ENCODE assay signal across 20 cellular contexts in genomic region chr9:37958154-37958553, GRCh38. TPM values are rescaled to one million over a fixed set of nuclear protein-coding genes. Genes with fewer than 3 reads are reported as not detected.
DNase-seq lines count a peak whose midpoint lies in the region; TF ChIP-seq lines count a peak whose summit lies in the region.
"Had no signal": no experiment of that assay in that cellular context is flagged by ENCODE, and none has a peak within 500 bp of the region (broad histone marks: within the 10 kb centered on the region; RNA-seq: fewer than 3 reads in every experiment).

No MANE protein-coding gene starts in this region.

- peaks cover 0 to 2% of the 10 kb centered on the region in 2 donors for H3K4me1 ChIP-seq in neuronal stem cell (ENCODE audit: control insufficient read depth in 2 of 2, insufficient read depth in 1 of 2, low read depth in 1 of 2, low read length in 2 of 2)
- peaks cover 17 to 36% (median 18%) of the 10 kb centered on the region in 4 donors for H3K4me1 ChIP-seq in esophagus muscularis mucosa
- H3K4me1 ChIP-seq: HAP-1 had no signal

- no peak overlapping the region for H3K4me3 Mint-ChIP-seq in dendritic cell treated with granulocyte-macrophage colony-stimulating factor and Interleukin-4, amounts not matched to agents 40 ng/mL and 50 ng/mL, for 4 days
- H3K4me3 Mint-ChIP-seq: CD4-positive, alpha-beta T cell had no signal

- TF ChIP-seq EP300 in esophagus muscularis mucosa (IDR thresholded peaks at IDR 0.05): no peak

- no peak for TF ChIP-seq CTCF in RWPE1 (conservative IDR thresholded peaks at IDR 0.05; ENCODE audit: low read depth)
- no peak for TF ChIP-seq CTCF in WERI-Rb-1 (IDR thresholded peaks at IDR 0.05; ENCODE audit: low read depth, low read length)
- no peak for TF ChIP-seq CTCF in esophagus muscularis mucosa (IDR thresholded peaks at IDR 0.05)

- no peak overlapping the region for H3K14ac ChIP-seq in neuronal stem cell (ENCODE audit: low read length)

- H3K27me3 ChIP-seq in neuronal stem cell (ENCODE audit: control insufficient read depth in 3 of 3, insufficient read depth in 3 of 3, low read depth in 1 of 3, low read length in 3 of 3) (no peaks in the 10 kb centered on the region), WERI-Rb-1 (ENCODE audit: insufficient read depth, low read depth, severe bottlenecking) (no peaks in the 10 kb centered on the region), esophagus muscularis mucosa (no peaks in the 10 kb centered on the region)
- H3K27me3 ChIP-seq: BLaER1 had no signal

- no peak overlapping the region for H2BK12ac ChIP-seq in neuronal stem cell (ENCODE audit: low read length)

- no peaks in the 10 kb centered on the region for H3K9me3 Mint-ChIP-seq in dendritic cell treated with granulocyte-macrophage colony-stimulating factor and Interleukin-4, amounts not matched to agents 40 ng/mL and 50 ng/mL, for 4 days
- H3K9me3 Mint-ChIP-seq: CD4-positive, alpha-beta T cell had no signal

- H3K4me2 ChIP-seq in neuronal stem cell (ENCODE audit: insufficient read depth, low read length, poor library complexity, severe bottlenecking): no peak overlapping the region
- H3K4me2 ChIP-seq: BLaER1 had no signal

- no peak overlapping the region for H4K8ac ChIP-seq in neuronal stem cell (ENCODE audit: low read depth, low read length)

- no peak overlapping the region for H2BK120ac ChIP-seq in neuronal stem cell (ENCODE audit: low read depth, low read length)

- no peak overlapping the region for H3K9ac ChIP-seq in neuronal stem cell (ENCODE audit: low read depth, low read length, poor library complexity)
- H3K9ac ChIP-seq: BLaER1 had no signal

- H3K4ac ChIP-seq in neuronal stem cell (ENCODE audit: low read length): no peak overlapping the region

- peak overlapping the region; percentile 89; the same call in 1 of the 2 replicates for H3K27ac ChIP-seq in RWPE1
- H3K27ac ChIP-seq in neuronal stem cell (replicated peaks; ENCODE audit: low read length): no peak overlapping the region
- H3K27ac ChIP-seq in temporal lobe (ENCODE audit: low read depth, low read length): peak overlapping the region; percentile 48
- H3K27ac ChIP-seq in WERI-Rb-1: no peak overlapping the region
- H3K27ac ChIP-seq in esophagus muscularis mucosa (replicated peaks in 1 of 4): no peak overlapping the region
- H3K27ac ChIP-seq: BLaER1 had no signal

- H3K4me3 ChIP-seq in neuronal stem cell (ENCODE audit: low read length in 2 of 2) (no peak overlapping the region), WERI-Rb-1 (ENCODE audit: low read depth, low read length) (no peak overlapping the region), esophagus muscularis mucosa (no peak overlapping the region)
- H3K4me3 ChIP-seq: BLaER1, HAP-1 had no signal

- CTCF ChIA-PET in RWPE1 (lab: Yijun Ruan, JAX): interaction anchor here (0.8 kb wide), 1 partner anchor 9 kb away, joined by 3 read pairs; no protein-coding TSS in a partner anchor

- TF ChIP-seq POLR2A in esophagus muscularis mucosa (IDR thresholded peaks at IDR 0.05; ENCODE audit: low read depth): no peak

- POLR2A ChIA-PET in RWPE1 (lab: Yijun Ruan, JAX; ENCODE audit: low non-redundant PET): no interaction called here

- H3K18ac ChIP-seq in neuronal stem cell (ENCODE audit: low read length): no peak overlapping the region

- peak overlapping the region; percentile 24 for H2AK5ac ChIP-seq in neuronal stem cell (ENCODE audit: low read depth, low read length)

- intact Hi-C loops in dendritic cell treated with granulocyte-macrophage colony-stimulating factor and Interleukin-4, amounts not matched to agents 40 ng/mL and 50 ng/mL, for 4 days (cut with micrococcal nuclease): no loop called here
- intact Hi-C loops in esophagus muscularis mucosa (cut with DNase I): no loop called here

- DNase-seq in RWPE1 (ENCODE audit: low spot score): no peak
- no peak for DNase-seq in neuronal stem cell (ENCODE audit: low spot score)
- no peak for DNase-seq in activated CD8-positive, alpha-beta memory T cell treated with anti-CD3 and anti-CD28 coated beads, Interleukin-2, amount 50 U/mL, for 4 hours
- no peak for DNase-seq in WERI-Rb-1
- no peak for DNase-seq in esophagus muscularis mucosa (ENCODE audit: extremely low spot score)
- DNase-seq in NOMO-1 (lab: John Stamatoyannopoulos, UW; ENCODE audit: unreplicated experiment in 2 of 2): no peak
- DNase-seq: CD4-positive, alpha-beta T cell; COR-L47; DMS79; Kasumi-1; NCI-H1694; NCI-H2081; NCI-H446; NCI-H526; OCI-M1; SHP77 had no signal

- peaks cover 41% of the 10 kb centered on the region for H3K36me3 Mint-ChIP-seq in dendritic cell treated with granulocyte-macrophage colony-stimulating factor and Interleukin-4, amounts not matched to agents 40 ng/mL and 50 ng/mL, for 4 days (ENCODE audit: low read depth)

- no peaks in the 10 kb centered on the region for H3K79me1 ChIP-seq in neuronal stem cell (ENCODE audit: low read depth, low read length)

- no peak overlapping the region for H4K91ac ChIP-seq in neuronal stem cell (ENCODE audit: low read depth, low read length, poor library complexity)

- peaks cover 64% of the 10 kb centered on the region for H3K4me1 Mint-ChIP-seq in dendritic cell treated with granulocyte-macrophage colony-stimulating factor and Interleukin-4, amounts not matched to agents 40 ng/mL and 50 ng/mL, for 4 days (ENCODE audit: low read depth)

- H3K27ac Mint-ChIP-seq in dendritic cell treated with granulocyte-macrophage colony-stimulating factor and Interleukin-4, amounts not matched to agents 40 ng/mL and 50 ng/mL, for 4 days: peak overlapping the region; percentile 31
- H3K27ac Mint-ChIP-seq: CD4-positive, alpha-beta T cell had no signal

- H3K23ac ChIP-seq in neuronal stem cell (ENCODE audit: low read depth, low read length, poor library complexity): no peak overlapping the region

- no CpG with 5 or more reads among the region's 9 CpGs for WGBS in neuronal stem cell (ENCODE audit: extremely low coverage in 2 of 2, insufficient read length in 2 of 2, insufficient replicate concordance in 1 of 2), 2 donors
- WGBS in esophagus muscularis mucosa: 90% methylated on average over 4 of the region's 9 CpGs

- no peaks in the 10 kb centered on the region for H3K27me3 Mint-ChIP-seq in dendritic cell treated with granulocyte-macrophage colony-stimulating factor and Interleukin-4, amounts not matched to agents 40 ng/mL and 50 ng/mL, for 4 days
- H3K27me3 Mint-ChIP-seq: CD4-positive, alpha-beta T cell had no signal

- H3K36me3 ChIP-seq in neuronal stem cell (replicated peaks in 1 of 2; ENCODE audit: control insufficient read depth in 2 of 2, insufficient read depth in 2 of 2, low read length in 2 of 2) (no peaks in the 10 kb centered on the region), WERI-Rb-1 (peaks cover 40% of the 10 kb centered on the region), esophagus muscularis mucosa (peaks cover 0 to 19% (median 12%) of the 10 kb centered on the region in 4 donors)
- H3K36me3 ChIP-seq: BLaER1 had no signal

- H2BK15ac ChIP-seq in neuronal stem cell (ENCODE audit: low read length): no peak overlapping the region

- no peak overlapping the region for H2BK5ac ChIP-seq in neuronal stem cell (ENCODE audit: low read length)

- H2AFZ ChIP-seq in neuronal stem cell (ENCODE audit: low read length): no peak overlapping the region

- H3K9me3 ChIP-seq in neuronal stem cell (replicated peaks in 1 of 2; ENCODE audit: control insufficient read depth in 2 of 2, insufficient read depth in 1 of 2, low read depth in 1 of 2, low read length in 2 of 2): no peaks in the 10 kb centered on the region
- no peaks in the 10 kb centered on the region for H3K9me3 ChIP-seq in WERI-Rb-1 (ENCODE audit: severe bottlenecking)
- H3K9me3 ChIP-seq in esophagus muscularis mucosa: no peaks in the 10 kb centered on the region
- H3K9me3 ChIP-seq: BLaER1, HAP-1 had no signal

RNA-seq across cellular contexts. Expression of gene SLC25A51, which starts 54.2 kb away (rescaled TPM):
- 16.4 TPM for polyA plus RNA-seq in neuronal stem cell (2013, experiment 1 of 2)
- polyA plus RNA-seq in neuronal stem cell (2013, experiment 2 of 2): 16.6 TPM
- 53.6 TPM for total RNA-seq in temporal lobe
- 10 to 100 TPM; 29.0 to 41.9 (median 39.3) TPM for total RNA-seq in esophagus muscularis mucosa

Comparison
In these comparisons a context has a peak if more than half of its experiments do, and no peak if none do; other contexts are left out.
1. H3K27ac ChIP-seq: peak in RWPE1 (single experiment) and temporal lobe (single experiment); none in neuronal stem cell (single experiment), WERI-Rb-1 (single experiment) and esophagus muscularis mucosa (0 of 4).